8 cellular contexts compared by ENCODE assay signal in genomic region chr1:242129103-242129502, GRCh38.
A peak's percentile ranks its signal among the peaks of the same experiment; 100 is the strongest.
DNase-seq lines count a peak whose midpoint lies in the region; ATAC-seq and TF ChIP-seq lines count a peak whose summit lies in the region.

No MANE protein-coding gene starts in this region.

- H3K9me2 ChIP-seq in DOHH2 (replicated peaks; ENCODE audit: control insufficient read depth, low read length), result no peaks in the 10 kb centered on the region

- H3K27me3 Mint-ChIP-seq in endodermal cell (ENCODE audit: insufficient read depth), result no peaks in the 10 kb centered on the region
- H3K27me3 Mint-ChIP-seq in activated CD8-positive, alpha-beta memory T cell treated with anti-CD3 and anti-CD28 coated beads, Interleukin-2, amount 10 ng/mL, durations not matched to agents 7 days and 5 days, result no peaks in the 10 kb centered on the region
- H3K27me3 Mint-ChIP-seq in activated naive CD4-positive, alpha-beta T cell treated with anti-CD3 and anti-CD28 coated beads, Interleukin-2, amount 10 ng/mL, durations not matched to agents 7 days and 5 days, result no peaks in the 10 kb centered on the region

- peaks cover 5% of the 10 kb centered on the region for H3K4me1 Mint-ChIP-seq in endodermal cell
- no peaks in the 10 kb centered on the region for H3K4me1 Mint-ChIP-seq in activated CD8-positive, alpha-beta memory T cell treated with anti-CD3 and anti-CD28 coated beads, Interleukin-2, amount 10 ng/mL, durations not matched to agents 7 days and 5 days
- H3K4me1 Mint-ChIP-seq in activated naive CD4-positive, alpha-beta T cell treated with anti-CD3 and anti-CD28 coated beads, Interleukin-2, amount 10 ng/mL, durations not matched to agents 7 days and 5 days, result no peaks in the 10 kb centered on the region

- H3K36me3 ChIP-seq in DOHH2 (ENCODE audit: control insufficient read depth, low read length) (no peaks in the 10 kb centered on the region), endodermal cell (ENCODE audit: control insufficient read depth, insufficient read depth, low read length) (no peaks in the 10 kb centered on the region), tibial artery (no peaks in the 10 kb centered on the region)

- H3K4me1 ChIP-seq in DOHH2 (ENCODE audit: control insufficient read depth, low read length) (no peaks in the 10 kb centered on the region), endodermal cell (ENCODE audit: control insufficient read depth, insufficient read depth, low read length) (no peaks in the 10 kb centered on the region), tibial artery (no peaks in the 10 kb centered on the region)

- no peak overlapping the region for H3K4me2 ChIP-seq in DOHH2 (ENCODE audit: low read length)

- TF ChIP-seq CTCF in DOHH2 (IDR thresholded peaks at IDR 0.05; ENCODE audit: low read depth, low read length, poor library complexity, severe bottlenecking), result peak; percentile 41
- peak; percentile 75 for TF ChIP-seq CTCF in endodermal cell (conservative IDR thresholded peaks at IDR 0.05)
- TF ChIP-seq CTCF in tibial artery (IDR thresholded peaks at IDR 0.05), result no peak

- H3K4me3 ChIP-seq in DOHH2 (ENCODE audit: low read length) (no peak overlapping the region), endodermal cell (ENCODE audit: low read length) (no peak overlapping the region), tibial artery (no peak overlapping the region)

- H3K27me3 ChIP-seq in DOHH2 (ENCODE audit: control insufficient read depth, low read length) (no peaks in the 10 kb centered on the region), endodermal cell (ENCODE audit: control insufficient read depth, insufficient read depth, low read length, poor library complexity, severe bottlenecking) (no peaks in the 10 kb centered on the region), tibial artery (no peaks in the 10 kb centered on the region)

- no peaks in the 10 kb centered on the region for H3K79me2 ChIP-seq in DOHH2 (ENCODE audit: control insufficient read depth, low read length)

- no peak overlapping the region for H3K27ac ChIP-seq in DOHH2 (ENCODE audit: low read depth, low read length)
- H3K27ac ChIP-seq in endodermal cell (ENCODE audit: low read depth, low read length), result no peak overlapping the region
- H3K27ac ChIP-seq in tibial artery, result no peak overlapping the region
- H3K27ac ChIP-seq in substantia nigra (ENCODE audit: low read depth, low read length, poor library complexity, severe bottlenecking), result no peak overlapping the region

- no peaks in the 10 kb centered on the region for H3K36me3 Mint-ChIP-seq in endodermal cell (ENCODE audit: low read depth)
- H3K36me3 Mint-ChIP-seq in activated CD8-positive, alpha-beta memory T cell treated with anti-CD3 and anti-CD28 coated beads, Interleukin-2, amount 10 ng/mL, durations not matched to agents 7 days and 5 days, result no peaks in the 10 kb centered on the region
- H3K36me3 Mint-ChIP-seq in activated naive CD4-positive, alpha-beta T cell treated with anti-CD3 and anti-CD28 coated beads, Interleukin-2, amount 10 ng/mL, durations not matched to agents 7 days and 5 days, result no peaks in the 10 kb centered on the region

- no peaks in the 10 kb centered on the region for H4K20me1 ChIP-seq in DOHH2 (ENCODE audit: control insufficient read depth, insufficient read depth, low read depth, low read length)

- H3K9me3 ChIP-seq in DOHH2 (ENCODE audit: control insufficient read depth, insufficient read depth, low read length) (no peaks in the 10 kb centered on the region), endodermal cell (ENCODE audit: control insufficient read depth, low read length) (peaks cover 6% of the 10 kb centered on the region), tibial artery (peaks cover 0 to 6% (median 0%) of the 10 kb centered on the region in 3 donors)

- ATAC-seq in HG02610 (IDR thresholded peaks at IDR 0.05; ENCODE audit: unreplicated experiment), result peak; percentile 43
- no peak for ATAC-seq in activated CD8-positive, alpha-beta memory T cell treated with anti-CD3 and anti-CD28 coated beads, Interleukin-2, amount 10 ng/mL, durations not matched to agents 7 days and 5 days

- H3K9me3 Mint-ChIP-seq in endodermal cell, result peaks cover 6% of the 10 kb centered on the region
- H3K9me3 Mint-ChIP-seq in activated CD8-positive, alpha-beta memory T cell treated with anti-CD3 and anti-CD28 coated beads, Interleukin-2, amount 10 ng/mL, durations not matched to agents 7 days and 5 days (ENCODE audit: low read depth), result no peaks in the 10 kb centered on the region
- peaks cover 2% of the 10 kb centered on the region for H3K9me3 Mint-ChIP-seq in activated naive CD4-positive, alpha-beta T cell treated with anti-CD3 and anti-CD28 coated beads, Interleukin-2, amount 10 ng/mL, durations not matched to agents 7 days and 5 days

- no peak overlapping the region for H3K27ac Mint-ChIP-seq in endodermal cell
- H3K27ac Mint-ChIP-seq in activated CD8-positive, alpha-beta memory T cell treated with anti-CD3 and anti-CD28 coated beads, Interleukin-2, amount 10 ng/mL, durations not matched to agents 7 days and 5 days, result no peak overlapping the region
- no peak overlapping the region for H3K27ac Mint-ChIP-seq in activated naive CD4-positive, alpha-beta T cell treated with anti-CD3 and anti-CD28 coated beads, Interleukin-2, amount 10 ng/mL, durations not matched to agents 7 days and 5 days

- CTCF ChIA-PET in activated CD8-positive, alpha-beta memory T cell treated with anti-CD3 and anti-CD28 coated beads, Interleukin-2, amount 10 ng/mL, durations not matched to agents 7 days and 5 days (lab: Charles Lee), result no interaction called here
- CTCF ChIA-PET in activated naive CD4-positive, alpha-beta T cell treated with anti-CD3 and anti-CD28 coated beads, Interleukin-2, amount 10 ng/mL, durations not matched to agents 7 days and 5 days (lab: Charles Lee), result interaction anchor here (0.9 kb wide), 1 partner anchor 102 kb away, joined by 3 read pairs; no protein-coding TSS in a partner anchor

- intact Hi-C loops in tibial artery (cut with DNase I; ENCODE audit: low total_unique reads), result no loop called here

- 80 to 81% methylated on average over 4 to 6 of the region's 6 CpGs for WGBS in endodermal cell (ENCODE audit: insufficient coverage in 1 of 2, insufficient read length in 1 of 2), 2 experiments

- DNase-seq in NCI-H2081 (lab: John Stamatoyannopoulos, UW) (peak; percentile 59 to 73), endodermal cell (no peak), tibial artery (no peak), substantia nigra (lab: John Stamatoyannopoulos, UW) (no peak)
- no peak for DNase-seq in activated CD8-positive, alpha-beta memory T cell treated with anti-CD3 and anti-CD28 coated beads, Interleukin-2, amount 10 ng/mL, durations not matched to agents 7 days and 5 days
- DNase-seq in activated naive CD4-positive, alpha-beta T cell treated with anti-CD3 and anti-CD28 coated beads, Interleukin-2, amount 10 ng/mL, durations not matched to agents 7 days and 5 days, result no peak

- no peak overlapping the region for H3K4me3 Mint-ChIP-seq in endodermal cell
- H3K4me3 Mint-ChIP-seq in activated CD8-positive, alpha-beta memory T cell treated with anti-CD3 and anti-CD28 coated beads, Interleukin-2, amount 10 ng/mL, durations not matched to agents 7 days and 5 days, result no peak overlapping the region
- no peak overlapping the region for H3K4me3 Mint-ChIP-seq in activated naive CD4-positive, alpha-beta T cell treated with anti-CD3 and anti-CD28 coated beads, Interleukin-2, amount 10 ng/mL, durations not matched to agents 7 days and 5 days

- H3K9ac ChIP-seq in endodermal cell (ENCODE audit: extremely low read depth, low read length, poor library complexity, severe bottlenecking), result no peak overlapping the region

- H3F3A ChIP-seq in DOHH2 (ENCODE audit: control insufficient read depth, insufficient read depth), result no peaks in the 10 kb centered on the region

Comparison
In these comparisons a context has a peak if more than half of its experiments do, and no peak if none do; other contexts are left out.
1. CTCF ChIP-seq: peak in DOHH2 (single experiment) and endodermal cell (single experiment); none in tibial artery (0 of 2).
2. DNase-seq: peak in NCI-H2081 (2 of 2); none in endodermal cell (single experiment), tibial artery (0 of 2), substantia nigra (0 of 49), activated CD8-positive, alpha-beta memory T cell treated with anti-CD3 and anti-CD28 coated beads, Interleukin-2, amount 10 ng/mL, durations not matched to agents 7 days and 5 days (single experiment) and activated naive CD4-positive, alpha-beta T cell treated with anti-CD3 and anti-CD28 coated beads, Interleukin-2, amount 10 ng/mL, durations not matched to agents 7 days and 5 days (single experiment).